13 cellular contexts compared by ENCODE assay signal in genomic region chr17:42118126-42118510, GRCh38. TPM values are rescaled to one million over a fixed set of nuclear protein-coding genes. Genes with fewer than 3 reads are reported as not detected.
A peak's percentile ranks its signal among the peaks of the same experiment; 100 is the strongest.
DNase-seq lines count a peak whose midpoint lies in the region; ATAC-seq, FAIRE-seq and TF ChIP-seq lines count a peak whose summit lies in the region.
"Had no signal": no experiment of that assay in that cellular context is flagged by ENCODE, and none has a peak within 500 bp of the region (broad histone marks: within the 10 kb centered on the region; RNA-seq: fewer than 3 reads in every experiment).

No MANE protein-coding gene starts in this region.

- H3K4me1 ChIP-seq in HepG2 (ENCODE audit: insufficient read depth, low read length) (peaks cover 37% of the 10 kb centered on the region), right lobe of liver (peaks cover 0 to 33% (median 5%) of the 10 kb centered on the region in 4 donors), small intestine (ENCODE audit: control insufficient read depth in 2 of 2, insufficient read depth in 1 of 2, low read depth in 1 of 2, low read length in 1 of 2) (no peaks in the 10 kb centered on the region)
- H3K4me1 ChIP-seq in naive thymus-derived CD4-positive, alpha-beta T cell (ENCODE audit: control insufficient read depth in 2 of 2, insufficient read depth in 2 of 2, low read length in 2 of 2): peaks cover 5 to 18% of the 10 kb centered on the region in 2 donors

- peaks cover 18 to 32% (median 23%) of the 10 kb centered on the region in 3 donors for H3K4me1 Mint-ChIP-seq in IgD-negative memory B cell
- peaks cover 38% of the 10 kb centered on the region for H3K4me1 Mint-ChIP-seq in brain
- peaks cover 10 to 35% (median 28%) of the 10 kb centered on the region in 7 donors for H3K4me1 Mint-ChIP-seq in naive thymus-derived CD4-positive, alpha-beta T cell

- intact Hi-C loops in HepG2 (cut with micrococcal nuclease; ENCODE audit: unreplicated experiment) (no loop called here), right lobe of liver (cut with DNase I) (loop anchor here in 1 of 2 donors (5.0 kb wide), 3 partner anchors 51 to 156 kb away; no protein-coding TSS in a partner anchor)
- intact Hi-C loops in naive thymus-derived CD4-positive, alpha-beta T cell (cut with micrococcal nuclease): loop anchor here (1.0 to 5.0 kb wide), 3 partner anchors 63 to 409 kb away; partner anchors contain the start of gene KCNH4 (in 2 of the 2)

- H3K36me3 ChIP-seq in HepG2 (replicated peaks in 1 of 2; ENCODE audit: control insufficient read depth in 1 of 2, insufficient read depth in 2 of 2, low read length in 2 of 2) (peaks cover 7 to 35% of the 10 kb centered on the region in 2 experiments), right lobe of liver (peaks cover 0 to 13% (median 2%) of the 10 kb centered on the region in 4 donors), small intestine (ENCODE audit: control insufficient read depth in 2 of 2, insufficient read depth in 2 of 2, low read length in 2 of 2) (no peaks in the 10 kb centered on the region)
- peaks cover 0 to 42% (median 5%) of the 10 kb centered on the region in 3 experiments for H3K36me3 ChIP-seq in naive thymus-derived CD4-positive, alpha-beta T cell (ENCODE audit: control insufficient read depth in 2 of 3, insufficient read depth in 3 of 3, low read length in 3 of 3)

- no peaks in the 10 kb centered on the region for H3K9me3 Mint-ChIP-seq in IgD-negative memory B cell
- H3K9me3 Mint-ChIP-seq in brain: no peaks in the 10 kb centered on the region
- no peaks in the 10 kb centered on the region for H3K9me3 Mint-ChIP-seq in naive thymus-derived CD4-positive, alpha-beta T cell
- H3K9me3 Mint-ChIP-seq: CD8-positive, alpha-beta T cell; HFFc6 had no signal

- H3K36me3 Mint-ChIP-seq in IgD-negative memory B cell: peaks cover 2% of the 10 kb centered on the region
- peaks cover 16% of the 10 kb centered on the region for H3K36me3 Mint-ChIP-seq in brain
- peaks cover 4 to 12% (median 5%) of the 10 kb centered on the region in 5 donors for H3K36me3 Mint-ChIP-seq in naive thymus-derived CD4-positive, alpha-beta T cell

- H2AFZ ChIP-seq in HepG2 (ENCODE audit: low read length): no peak overlapping the region

- in situ Hi-C loops in HepG2 (cut with HindIII; ENCODE audit: extremely low pct_ligation_motif_present, low pct_unique_long_range_greater_than_20kb): no loop called here

- no peak for TF ChIP-seq POLR2A in HepG2 (IDR thresholded peaks at IDR 0.05; ENCODE audit: insufficient read depth in 1 of 2, low read depth in 2 of 2, low read length in 2 of 2)
- TF ChIP-seq POLR2A in right lobe of liver (IDR thresholded peaks at IDR 0.05): no peak

- H3K4me3 Mint-ChIP-seq in IgD-negative memory B cell: peak overlapping the region in 2 of 4 donors; percentile 73 to 81
- peak overlapping the region in 4 of 5 experiments; percentile 14 to 72 (median 40) for H3K4me3 Mint-ChIP-seq in brain
- peak overlapping the region in 1 of 10 donors; percentile 89 for H3K4me3 Mint-ChIP-seq in naive thymus-derived CD4-positive, alpha-beta T cell
- H3K4me3 Mint-ChIP-seq: HFFc6 had no signal

- H3K27me3 Mint-ChIP-seq in IgD-negative memory B cell: no peaks in the 10 kb centered on the region
- no peaks in the 10 kb centered on the region for H3K27me3 Mint-ChIP-seq in brain
- H3K27me3 Mint-ChIP-seq in naive thymus-derived CD4-positive, alpha-beta T cell: no peaks in the 10 kb centered on the region

- H3K4me3 ChIP-seq in HepG2 (replicated peaks in 1 of 3; ENCODE audit: insufficient read depth in 1 of 3, low read depth in 2 of 3, low read length in 3 of 3) (no peak overlapping the region), right lobe of liver (no peak overlapping the region), small intestine (ENCODE audit: low read depth in 1 of 2, low read length in 2 of 2) (no peak overlapping the region)
- no peak overlapping the region for H3K4me3 ChIP-seq in naive thymus-derived CD4-positive, alpha-beta T cell (ENCODE audit: low read length)
- H3K4me3 ChIP-seq: MG63 had no signal

- H3K27ac ChIP-seq in HepG2 (ENCODE audit: extremely low read length, insufficient read depth, low read length) (no peak overlapping the region), right lobe of liver (no peak overlapping the region), small intestine (ENCODE audit: low read depth in 1 of 2, low read length in 1 of 2) (no peak overlapping the region)
- no peak overlapping the region for H3K27ac ChIP-seq in naive thymus-derived CD4-positive, alpha-beta T cell (ENCODE audit: low read depth, low read length)

- no peak for FAIRE-seq in HepG2 (lab: Jason Lieb, UNC)
- FAIRE-seq in small intestine (lab: Jason Lieb, UNC): no peak

- H3K27me3 ChIP-seq in HepG2 (ENCODE audit: control insufficient read depth in 1 of 2, insufficient read depth in 2 of 2, low read length in 2 of 2): no peaks in the 10 kb centered on the region
- H3K27me3 ChIP-seq in right lobe of liver: no peaks in the 10 kb centered on the region
- H3K27me3 ChIP-seq in naive thymus-derived CD4-positive, alpha-beta T cell (ENCODE audit: control insufficient read depth in 2 of 2, insufficient read depth in 2 of 2, low read length in 2 of 2): no peaks in the 10 kb centered on the region
- H3K27me3 ChIP-seq in small intestine (ENCODE audit: control insufficient read depth in 2 of 2, insufficient read depth in 2 of 2, low read length in 2 of 2): no peaks in the 10 kb centered on the region
- H3K27me3 ChIP-seq: MG63 had no signal

- no peak for TF ChIP-seq CTCF in HepG2 (CRISPR knock-in tag; IDR thresholded peaks at IDR 0.05)
- TF ChIP-seq CTCF in right lobe of liver (IDR thresholded peaks at IDR 0.05): no peak
- TF ChIP-seq CTCF in brain (conservative IDR thresholded peaks at IDR 0.05): no peak

- H3K9me3 ChIP-seq in HepG2 (ENCODE audit: low read length) (no peaks in the 10 kb centered on the region), right lobe of liver (no peaks in the 10 kb centered on the region), small intestine (ENCODE audit: control insufficient read depth, low read depth) (no peaks in the 10 kb centered on the region)
- no peaks in the 10 kb centered on the region for H3K9me3 ChIP-seq in naive thymus-derived CD4-positive, alpha-beta T cell (ENCODE audit: control insufficient read depth in 2 of 3, low read length in 3 of 3)
- H3K9me3 ChIP-seq: MG63 had no signal

- no peaks in the 10 kb centered on the region for H4K20me1 ChIP-seq in HepG2 (ENCODE audit: insufficient read depth, low read length)

- H3K9ac ChIP-seq in HepG2 (ENCODE audit: insufficient read depth, low read depth, low read length): no peak overlapping the region

- no peak for ATAC-seq in HepG2
- no peak for ATAC-seq in right lobe of liver
- ATAC-seq in naive thymus-derived CD4-positive, alpha-beta T cell: no peak

- no peaks in the 10 kb centered on the region for H3K79me2 ChIP-seq in HepG2 (ENCODE audit: insufficient read depth, low read length)

- DNase-seq in HepG2 (ENCODE audit: low spot score) (no peak), right lobe of liver (no peak), NCI-H1436 treated with DMSO at 0.1 percent for 48 hours (lab: John Stamatoyannopoulos, UW) (no peak), small intestine (no peak)
- no peak for DNase-seq in naive thymus-derived CD4-positive, alpha-beta T cell
- DNase-seq: GOT3, HFFc6, MG63, NCI-H1092 had no signal

- TF ChIP-seq RAD21 in HepG2 (CRISPR knock-in tag; IDR thresholded peaks at IDR 0.05): no peak

- CTCF ChIA-PET in HepG2 (lab: Yijun Ruan, JAX; ENCODE audit: low intra/inter-chr PET ratio, low total read pairs): interaction anchor here (0.7 to 4.0 kb wide), 2 partner anchors 51 to 63 kb away, joined by 3 to 76 read pairs; partner anchors contain the start of gene KCNH4
- CTCF ChIA-PET in naive thymus-derived CD4-positive, alpha-beta T cell (lab: Charles Lee): interaction anchor here (0.6 to 2.0 kb wide), 12 partner anchors 12 to 866 kb away, joined by 3 to 10 read pairs (median 4); partner anchors contain the start of genes KCNH4 and NKIRAS2

- POLR2A ChIA-PET in HepG2 (lab: Yijun Ruan, JAX): no interaction called here
- POLR2A ChIA-PET in naive thymus-derived CD4-positive, alpha-beta T cell (lab: Charles Lee): interaction anchor here (0.7 to 1.6 kb wide), 3 partner anchors 20 to 101 kb away, joined by 3 to 5 read pairs (median 3); partner anchors contain the start of gene DNAJC7

- no TSS peak for BruUV-seq in HepG2 (replicated peaks; lab: Mats Ljungman, UMichigan)

- no peak for TF ChIP-seq EP300 in HepG2 (IDR thresholded peaks at IDR 0.05; ENCODE audit: low read depth in 2 of 2, low read length in 2 of 2)
- TF ChIP-seq EP300 in HepG2 (CRISPR knock-in tag; IDR thresholded peaks at IDR 0.05; ENCODE audit: borderline replicate concordance): no peak

- H3K27ac Mint-ChIP-seq in IgD-negative memory B cell: peak overlapping the region in 2 of 3 donors; percentile 6 to 23
- peak overlapping the region in 2 of 5 experiments; percentile 21 to 24 for H3K27ac Mint-ChIP-seq in brain
- no peak overlapping the region for H3K27ac Mint-ChIP-seq in naive thymus-derived CD4-positive, alpha-beta T cell
- H3K27ac Mint-ChIP-seq: CD8-positive, alpha-beta T cell; HFFc6 had no signal

- no peak overlapping the region for H3K4me2 ChIP-seq in HepG2 (ENCODE audit: low read depth, low read length)

- 100% methylated on average over 2 of the region's 4 CpGs for WGBS in HepG2 (ENCODE audit: low lambda C conversion rate)
- no CpG with 5 or more reads among the region's 4 CpGs for WGBS in right lobe of liver (ENCODE audit: insufficient coverage, low coverage, low lambda C conversion rate, missing lambda C conversion rate)
- 92 to 100% (median 95%) methylated on average over 3 to 4 of the region's 4 CpGs for WGBS in small intestine, 3 donors

RNA-seq across cellular contexts. Expression of gene KAT2A, which starts 3.0 kb away (rescaled TPM):
- 20.2 and 29.1 TPM in 2 replicates for total RNA-seq in HepG2 (2016; rRNA removed; fragmentation: Illumina TruSeq; extraction: Trizol)
- 4.7 and 4.9 TPM in 2 replicates for total RNA-seq in HepG2 (2016; cell fraction: cytosol; rRNA removed; fragmentation: Illumina TruSeq; extraction: Trizol; ENCODE audit: low read depth)
- total RNA-seq in HepG2 (2016; cell fraction: insoluble cytoplasmic fraction; rRNA removed; fragmentation: Illumina TruSeq; extraction: Trizol): 16.6 and 30.9 TPM in 2 replicates
- 7.0 and 9.1 TPM in 2 replicates for total RNA-seq in HepG2 (2016; cell fraction: membrane; rRNA removed; fragmentation: Illumina TruSeq; extraction: Trizol)
- 51.9 and 59.6 TPM in 2 replicates for total RNA-seq in HepG2 (2016; cell fraction: nucleus; rRNA removed; fragmentation: Illumina TruSeq; extraction: Trizol)
- 90.4 and 126 TPM in 2 replicates for polyA plus RNA-seq in HepG2 (2011; rRNA removed)
- 13.5 and 18.5 TPM in 2 replicates for polyA plus RNA-seq in HepG2 (2011; cell fraction: cytosol; rRNA removed)
- polyA plus RNA-seq in HepG2 (2011; cell fraction: nucleus; rRNA removed): 978 and 1,153 TPM in 2 replicates
- 38.7 and 62.0 TPM in 2 replicates for polyA plus RNA-seq in HepG2 (2012)
- polyA plus RNA-seq in HepG2 (2016; cell fraction: cytosol; fragmentation: Illumina TruSeq; extraction: Trizol; ENCODE audit: low read depth): 3.5 and 4.1 TPM in 2 replicates
- polyA plus RNA-seq in HepG2 (2016; cell fraction: insoluble cytoplasmic fraction; fragmentation: Illumina TruSeq; extraction: Trizol; ENCODE audit: low read depth): 24.7 and 33.4 TPM in 2 replicates
- polyA plus RNA-seq in HepG2 (2016; cell fraction: membrane; fragmentation: Illumina TruSeq; extraction: Trizol; ENCODE audit: low read depth): 7.9 and 9.2 TPM in 2 replicates
- 347 and 353 TPM in 2 replicates for polyA plus RNA-seq in HepG2 (2016; cell fraction: nucleus; fragmentation: Illumina TruSeq; extraction: Trizol; ENCODE audit: insufficient read depth, low read depth)
- polyA minus RNA-seq in HepG2 (2011; rRNA and poly(A)+ RNA removed; ENCODE audit: low replicate concordance): 33.5 and 71.7 TPM in 2 replicates
- 7.8 and 9.6 TPM in 2 replicates for polyA minus RNA-seq in HepG2 (2011; cell fraction: cytosol; rRNA and poly(A)+ RNA removed)
- polyA minus RNA-seq in HepG2 (2011; cell fraction: nucleus; rRNA and poly(A)+ RNA removed): 54.6 and 61.9 TPM in 2 replicates
- total RNA-seq in right lobe of liver: 10 to 100 TPM; 14.3 to 36.4 (median 21.3) TPM
- 26.7 TPM for polyA plus RNA-seq in IgD-negative memory B cell
- polyA plus RNA-seq in brain (ENCODE audit: insufficient read depth, low read depth, low replicate concordance): 19.4 TPM
- 10 to 100 TPM; 39.6 to 71.1 (median 49.1) TPM for total RNA-seq in naive thymus-derived CD4-positive, alpha-beta T cell
- 10 to 100 TPM in 1 of 2 donors, 1 to 10 TPM in 1; 6.6 to 12.0 TPM for polyA plus RNA-seq in naive thymus-derived CD4-positive, alpha-beta T cell
- polyA plus RNA-seq in small intestine: 10 to 100 TPM in 2 of 3 donors, 1 to 10 TPM in 1; 8.6 to 39.1 (median 13.4) TPM

RNA-seq across cellular contexts. Expression of gene HSPB9, which starts 4.5 kb away (rescaled TPM):
- 0.13 and 0.24 TPM in 2 replicates for total RNA-seq in HepG2 (2016; rRNA removed; fragmentation: Illumina TruSeq; extraction: Trizol)
- total RNA-seq in HepG2 (2016; cell fraction: cytosol; rRNA removed; fragmentation: Illumina TruSeq; extraction: Trizol; ENCODE audit: low read depth): not detected in 2 replicates
- 0.09 and 0.24 TPM in 2 replicates for total RNA-seq in HepG2 (2016; cell fraction: insoluble cytoplasmic fraction; rRNA removed; fragmentation: Illumina TruSeq; extraction: Trizol)
- 0.14 and 0.19 TPM in 2 replicates for total RNA-seq in HepG2 (2016; cell fraction: membrane; rRNA removed; fragmentation: Illumina TruSeq; extraction: Trizol)
- 0.25 TPM in 1 of 2 replicates, not detected in the other for total RNA-seq in HepG2 (2016; cell fraction: nucleus; rRNA removed; fragmentation: Illumina TruSeq; extraction: Trizol)
- 0.05 and 0.31 TPM in 2 replicates for polyA plus RNA-seq in HepG2 (2011; rRNA removed)
- polyA plus RNA-seq in HepG2 (2011; cell fraction: cytosol; rRNA removed): 0.07 and 0.10 TPM in 2 replicates
- polyA plus RNA-seq in HepG2 (2011; cell fraction: nucleus; rRNA removed): 0.66 and 1.2 TPM in 2 replicates
- 0.28 and 0.44 TPM in 2 replicates for polyA plus RNA-seq in HepG2 (2012)
- not detected in 2 replicates for polyA plus RNA-seq in HepG2 (2016; cell fraction: cytosol; fragmentation: Illumina TruSeq; extraction: Trizol; ENCODE audit: low read depth)
- polyA plus RNA-seq in HepG2 (2016; cell fraction: insoluble cytoplasmic fraction; fragmentation: Illumina TruSeq; extraction: Trizol; ENCODE audit: low read depth): not detected in 2 replicates
- 0.09 and 0.14 TPM in 2 replicates for polyA plus RNA-seq in HepG2 (2016; cell fraction: membrane; fragmentation: Illumina TruSeq; extraction: Trizol; ENCODE audit: low read depth)
- polyA plus RNA-seq in HepG2 (2016; cell fraction: nucleus; fragmentation: Illumina TruSeq; extraction: Trizol; ENCODE audit: insufficient read depth, low read depth): 0.55 and 0.56 TPM in 2 replicates
- polyA minus RNA-seq in HepG2 (2011; rRNA and poly(A)+ RNA removed; ENCODE audit: low replicate concordance): 0.22 TPM in 1 of 2 replicates, not detected in the other
- not detected in 2 replicates for polyA minus RNA-seq in HepG2 (2011; cell fraction: cytosol; rRNA and poly(A)+ RNA removed)
- not detected in 2 replicates for polyA minus RNA-seq in HepG2 (2011; cell fraction: nucleus; rRNA and poly(A)+ RNA removed)
- total RNA-seq in right lobe of liver: 1 to 10 TPM in 2 of 6 experiments, under 1 TPM in 4; 0.38 to 1.6 (median 0.85) TPM
- 0.15 TPM for polyA plus RNA-seq in IgD-negative memory B cell
- polyA plus RNA-seq in brain (ENCODE audit: insufficient read depth, low read depth, low replicate concordance): 0.54 TPM
- under 1 TPM in 2 of 5 experiments, not detected in 3; 0.12 to 0.16 TPM for total RNA-seq in naive thymus-derived CD4-positive, alpha-beta T cell
- polyA plus RNA-seq in naive thymus-derived CD4-positive, alpha-beta T cell: under 1 TPM in 1 of 2 donors, not detected in 1; 0.10 TPM
- under 1 TPM in 1 of 3 donors, not detected in 2; 0.04 TPM for polyA plus RNA-seq in small intestine
- total RNA-seq: CD8-positive, alpha-beta T cell; HFFc6; SK-MEL-5 had no signal

RNA-seq across cellular contexts. Expression of gene DHX58, which starts 5.6 kb away (rescaled TPM):
- 3.9 and 6.7 TPM in 2 replicates for total RNA-seq in HepG2 (2016; rRNA removed; fragmentation: Illumina TruSeq; extraction: Trizol)
- total RNA-seq in HepG2 (2016; cell fraction: cytosol; rRNA removed; fragmentation: Illumina TruSeq; extraction: Trizol; ENCODE audit: low read depth): 1.6 TPM in 2 replicates
- 4.7 and 7.5 TPM in 2 replicates for total RNA-seq in HepG2 (2016; cell fraction: insoluble cytoplasmic fraction; rRNA removed; fragmentation: Illumina TruSeq; extraction: Trizol)
- 2.1 and 3.5 TPM in 2 replicates for total RNA-seq in HepG2 (2016; cell fraction: membrane; rRNA removed; fragmentation: Illumina TruSeq; extraction: Trizol)
- total RNA-seq in HepG2 (2016; cell fraction: nucleus; rRNA removed; fragmentation: Illumina TruSeq; extraction: Trizol): 6.4 and 10.0 TPM in 2 replicates
- polyA plus RNA-seq in HepG2 (2011; rRNA removed): 7.8 and 13.5 TPM in 2 replicates
- polyA plus RNA-seq in HepG2 (2011; cell fraction: cytosol; rRNA removed): 5.7 TPM in 2 replicates
- 29.5 and 34.5 TPM in 2 replicates for polyA plus RNA-seq in HepG2 (2011; cell fraction: nucleus; rRNA removed)
- polyA plus RNA-seq in HepG2 (2012): 4.3 and 5.5 TPM in 2 replicates
- polyA plus RNA-seq in HepG2 (2016; cell fraction: cytosol; fragmentation: Illumina TruSeq; extraction: Trizol; ENCODE audit: low read depth): 0.87 and 1.1 TPM in 2 replicates
- 3.0 and 5.2 TPM in 2 replicates for polyA plus RNA-seq in HepG2 (2016; cell fraction: insoluble cytoplasmic fraction; fragmentation: Illumina TruSeq; extraction: Trizol; ENCODE audit: low read depth)
- 1.7 and 1.9 TPM in 2 replicates for polyA plus RNA-seq in HepG2 (2016; cell fraction: membrane; fragmentation: Illumina TruSeq; extraction: Trizol; ENCODE audit: low read depth)
- polyA plus RNA-seq in HepG2 (2016; cell fraction: nucleus; fragmentation: Illumina TruSeq; extraction: Trizol; ENCODE audit: insufficient read depth, low read depth): 16.3 and 17.6 TPM in 2 replicates
- 0.58 and 15.8 TPM in 2 replicates for polyA minus RNA-seq in HepG2 (2011; rRNA and poly(A)+ RNA removed; ENCODE audit: low replicate concordance)
- 1.7 and 2.0 TPM in 2 replicates for polyA minus RNA-seq in HepG2 (2011; cell fraction: cytosol; rRNA and poly(A)+ RNA removed)
- polyA minus RNA-seq in HepG2 (2011; cell fraction: nucleus; rRNA and poly(A)+ RNA removed): 6.4 and 9.6 TPM in 2 replicates
- total RNA-seq in right lobe of liver: 10 to 100 TPM in 4 of 6 experiments, 1 to 10 TPM in 2; 9.0 to 27.9 (median 19.6) TPM
- 13.3 TPM for polyA plus RNA-seq in IgD-negative memory B cell
- polyA plus RNA-seq in brain (ENCODE audit: insufficient read depth, low read depth, low replicate concordance): 4.2 TPM
- total RNA-seq in naive thymus-derived CD4-positive, alpha-beta T cell: 10 to 100 TPM; 36.0 to 80.5 (median 53.5) TPM
- polyA plus RNA-seq in naive thymus-derived CD4-positive, alpha-beta T cell: 10 to 100 TPM; 10.1 to 24.7 TPM
- 10 to 100 TPM; 11.4 to 33.8 (median 15.1) TPM for polyA plus RNA-seq in small intestine

RNA-seq across cellular contexts. Expression of gene ZNF385C, which starts 19.8 kb away (rescaled TPM):
- total RNA-seq in HepG2 (2016; rRNA removed; fragmentation: Illumina TruSeq; extraction: Trizol): 2.3 TPM in 2 replicates
- total RNA-seq in HepG2 (2016; cell fraction: cytosol; rRNA removed; fragmentation: Illumina TruSeq; extraction: Trizol; ENCODE audit: low read depth): 0.40 and 0.71 TPM in 2 replicates
- 1.8 and 2.2 TPM in 2 replicates for total RNA-seq in HepG2 (2016; cell fraction: insoluble cytoplasmic fraction; rRNA removed; fragmentation: Illumina TruSeq; extraction: Trizol)
- total RNA-seq in HepG2 (2016; cell fraction: membrane; rRNA removed; fragmentation: Illumina TruSeq; extraction: Trizol): 1.9 and 2.0 TPM in 2 replicates
- 0.97 and 1.3 TPM in 2 replicates for total RNA-seq in HepG2 (2016; cell fraction: nucleus; rRNA removed; fragmentation: Illumina TruSeq; extraction: Trizol)
- polyA plus RNA-seq in HepG2 (2011; rRNA removed): 5.8 and 6.1 TPM in 2 replicates
- polyA plus RNA-seq in HepG2 (2011; cell fraction: cytosol; rRNA removed): 5.6 and 6.2 TPM in 2 replicates
- polyA plus RNA-seq in HepG2 (2011; cell fraction: nucleus; rRNA removed): 5.3 and 5.6 TPM in 2 replicates
- 1.7 and 2.5 TPM in 2 replicates for polyA plus RNA-seq in HepG2 (2012)
- polyA plus RNA-seq in HepG2 (2016; cell fraction: cytosol; fragmentation: Illumina TruSeq; extraction: Trizol; ENCODE audit: low read depth): 1.2 and 1.3 TPM in 2 replicates
- polyA plus RNA-seq in HepG2 (2016; cell fraction: insoluble cytoplasmic fraction; fragmentation: Illumina TruSeq; extraction: Trizol; ENCODE audit: low read depth): 5.4 TPM in 2 replicates
- 3.7 and 3.8 TPM in 2 replicates for polyA plus RNA-seq in HepG2 (2016; cell fraction: membrane; fragmentation: Illumina TruSeq; extraction: Trizol; ENCODE audit: low read depth)
- polyA plus RNA-seq in HepG2 (2016; cell fraction: nucleus; fragmentation: Illumina TruSeq; extraction: Trizol; ENCODE audit: insufficient read depth, low read depth): 4.1 and 4.5 TPM in 2 replicates
- 0.35 and 3.6 TPM in 2 replicates for polyA minus RNA-seq in HepG2 (2011; rRNA and poly(A)+ RNA removed; ENCODE audit: low replicate concordance)
- 1.4 and 2.5 TPM in 2 replicates for polyA minus RNA-seq in HepG2 (2011; cell fraction: cytosol; rRNA and poly(A)+ RNA removed)
- 0.52 and 0.99 TPM in 2 replicates for polyA minus RNA-seq in HepG2 (2011; cell fraction: nucleus; rRNA and poly(A)+ RNA removed)
- total RNA-seq in right lobe of liver: 1 to 10 TPM in 1 of 6 experiments, under 1 TPM in 2, not detected in 3; 0.11 to 1.2 (median 0.11) TPM
- 0.09 TPM for polyA plus RNA-seq in IgD-negative memory B cell
- 0.48 TPM for polyA plus RNA-seq in brain (ENCODE audit: insufficient read depth, low read depth, low replicate concordance)
- total RNA-seq in naive thymus-derived CD4-positive, alpha-beta T cell: under 1 TPM in 4 of 5 experiments, not detected in 1; 0.15 to 0.45 (median 0.23) TPM
- not detected for polyA plus RNA-seq in naive thymus-derived CD4-positive, alpha-beta T cell
- under 1 TPM in 1 of 3 donors, not detected in 2; 0.31 TPM for polyA plus RNA-seq in small intestine
- total RNA-seq: HFFc6 had no signal

RNA-seq across cellular contexts. Expression of gene RAB5C, which starts 36.7 kb away (rescaled TPM):
- 110 and 136 TPM in 2 replicates for total RNA-seq in HepG2 (2016; rRNA removed; fragmentation: Illumina TruSeq; extraction: Trizol)
- 61.7 and 72.3 TPM in 2 replicates for total RNA-seq in HepG2 (2016; cell fraction: cytosol; rRNA removed; fragmentation: Illumina TruSeq; extraction: Trizol; ENCODE audit: low read depth)
- total RNA-seq in HepG2 (2016; cell fraction: insoluble cytoplasmic fraction; rRNA removed; fragmentation: Illumina TruSeq; extraction: Trizol): 112 and 128 TPM in 2 replicates
- total RNA-seq in HepG2 (2016; cell fraction: membrane; rRNA removed; fragmentation: Illumina TruSeq; extraction: Trizol): 97.4 and 130 TPM in 2 replicates
- total RNA-seq in HepG2 (2016; cell fraction: nucleus; rRNA removed; fragmentation: Illumina TruSeq; extraction: Trizol): 58.3 and 58.4 TPM in 2 replicates
- polyA plus RNA-seq in HepG2 (2011; rRNA removed): 123 and 129 TPM in 2 replicates
- 151 and 173 TPM in 2 replicates for polyA plus RNA-seq in HepG2 (2011; cell fraction: cytosol; rRNA removed)
- 63.1 and 63.8 TPM in 2 replicates for polyA plus RNA-seq in HepG2 (2011; cell fraction: nucleus; rRNA removed)
- polyA plus RNA-seq in HepG2 (2012): 88.1 and 94.6 TPM in 2 replicates
- polyA plus RNA-seq in HepG2 (2016; cell fraction: cytosol; fragmentation: Illumina TruSeq; extraction: Trizol; ENCODE audit: low read depth): 121 and 161 TPM in 2 replicates
- polyA plus RNA-seq in HepG2 (2016; cell fraction: insoluble cytoplasmic fraction; fragmentation: Illumina TruSeq; extraction: Trizol; ENCODE audit: low read depth): 256 and 287 TPM in 2 replicates
- 158 and 192 TPM in 2 replicates for polyA plus RNA-seq in HepG2 (2016; cell fraction: membrane; fragmentation: Illumina TruSeq; extraction: Trizol; ENCODE audit: low read depth)
- polyA plus RNA-seq in HepG2 (2016; cell fraction: nucleus; fragmentation: Illumina TruSeq; extraction: Trizol; ENCODE audit: insufficient read depth, low read depth): 155 and 165 TPM in 2 replicates
- polyA minus RNA-seq in HepG2 (2011; rRNA and poly(A)+ RNA removed; ENCODE audit: low replicate concordance): 69.9 and 105 TPM in 2 replicates
- polyA minus RNA-seq in HepG2 (2011; cell fraction: cytosol; rRNA and poly(A)+ RNA removed): 30.2 and 31.4 TPM in 2 replicates
- polyA minus RNA-seq in HepG2 (2011; cell fraction: nucleus; rRNA and poly(A)+ RNA removed): 15.9 and 19.8 TPM in 2 replicates
- total RNA-seq in right lobe of liver: 100 to 1,000 TPM in 1 of 6 experiments, 10 to 100 TPM in 5; 54.0 to 108 (median 65.3) TPM
- 86.8 TPM for polyA plus RNA-seq in IgD-negative memory B cell
- 255 TPM for polyA plus RNA-seq in brain (ENCODE audit: insufficient read depth, low read depth, low replicate concordance)
- 10 to 100 TPM; 72.0 to 95.2 (median 75.4) TPM for total RNA-seq in naive thymus-derived CD4-positive, alpha-beta T cell
- polyA plus RNA-seq in naive thymus-derived CD4-positive, alpha-beta T cell: 10 to 100 TPM; 56.6 to 63.2 TPM
- 100 to 1,000 TPM; 177 to 211 (median 210) TPM for polyA plus RNA-seq in small intestine

Comparison
In these comparisons a context has a peak if more than half of its experiments do, and no peak if none do; other contexts are left out.
1. H3K27ac Mint-ChIP-seq: peak in IgD-negative memory B cell (2 of 3); none in naive thymus-derived CD4-positive, alpha-beta T cell (0 of 9).